In genomic region chr5:66898241-66899039, GRCh38 we compare ENCODE assay signal across 1 cellular context.
TF ChIP-seq lines count a peak whose summit lies in the region.

No MANE protein-coding gene starts in this region.

TF ChIP-seq in GM23338, 12 proteins besides CTCF, POLR2A, EP300 and RAD21 (continued from another document):
- no peak for TF ChIP-seq ZNF462 (CRISPR knock-in tag; IDR thresholded peaks at IDR 0.05)
- no peak for TF ChIP-seq EZH2phosphoT487 (IDR thresholded peaks at IDR 0.05; ENCODE audit: unreplicated experiment)
- TF ChIP-seq ZNF331 (CRISPR knock-in tag; IDR thresholded peaks at IDR 0.05; ENCODE audit: low read depth) = no peak
- no peak for TF ChIP-seq EZH2 (IDR thresholded peaks at IDR 0.05; ENCODE audit: low read depth, unreplicated experiment)
- no peak for TF ChIP-seq STAT1 (IDR thresholded peaks at IDR 0.05; ENCODE audit: unreplicated experiment)
